Comparison of ENCODE assay signal across 14 cellular contexts in genomic region chr6:106749611-106750010, GRCh38.
DNase-seq lines count a peak whose midpoint lies in the region; ATAC-seq lines count a peak whose summit lies in the region.
"Had no signal": no experiment of that assay in that cellular context is flagged by ENCODE, and none has a peak within 500 bp of the region (broad histone marks: within the 10 kb centered on the region; RNA-seq: fewer than 3 reads in every experiment).

No MANE protein-coding gene starts in this region.

- DNase-seq in NCI-H510A treated with DMSO at 0.1 percent for 48 hours (lab: John Stamatoyannopoulos, UW) (peak; percentile 44), NCI-H510A (lab: John Stamatoyannopoulos, UW) (no peak), NCI-H748 (lab: John Stamatoyannopoulos, UW; ENCODE audit: unreplicated experiment) (peak; percentile 77), glomerular visceral epithelial cell (ENCODE audit: extremely low spot score) (peak; percentile 21), pons (ENCODE audit: low spot score) (no peak)
- DNase-seq in activated T-helper 2 cell treated with anti-CD3 and anti-CD28 coated beads, Interferon-gamma antibody, Interleukin-2, Interleukin-4, amounts not matched to agents 10 μg/mL and 5 μg/mL and 100 μg/mL, durations not matched to agents 14 hours and 24 hours and 36 hours (ENCODE audit: low spot score), result no peak
- DNase-seq: CD8-positive, alpha-beta memory T cell; left lung; RPMI8226; stimulated activated CD4-positive, alpha-beta T cell treated with anti-CD3 and anti-CD28 coated beads, Interleukin-15, amount 100 ng/mL, for 24 hours had no signal

- no peak overlapping the region for H3K27ac Mint-ChIP-seq in activated T-helper 2 cell treated with anti-CD3 and anti-CD28 coated beads, Interferon-gamma antibody, Interleukin-2, Interleukin-4, amounts not matched to agents 10 μg/mL and 5 μg/mL and 100 μg/mL, durations not matched to agents 14 hours and 24 hours and 36 hours
- H3K27ac Mint-ChIP-seq: CD8-positive, alpha-beta memory T cell; T-helper 1 cell treated with Interleukin-12 subunit alpha and Interleukin-12 subunit beta and Interleukin-4 antibody, amounts not matched to agents 30 μg/mL and 1 μg/mL, for 36 hours had no signal

- no peaks in the 10 kb centered on the region for H3K4me1 Mint-ChIP-seq in activated T-helper 2 cell treated with anti-CD3 and anti-CD28 coated beads, Interferon-gamma antibody, Interleukin-2, Interleukin-4, amounts not matched to agents 10 μg/mL and 5 μg/mL and 100 μg/mL, durations not matched to agents 14 hours and 24 hours and 36 hours (ENCODE audit: low read depth)
- H3K4me1 Mint-ChIP-seq: CD8-positive, alpha-beta memory T cell had no signal

- intact Hi-C loops in activated T-helper 2 cell treated with anti-CD3 and anti-CD28 coated beads, Interferon-gamma antibody, Interleukin-2, Interleukin-4, amounts not matched to agents 10 μg/mL and 5 μg/mL and 100 μg/mL, durations not matched to agents 14 hours and 24 hours and 36 hours (cut with micrococcal nuclease), result no loop called here

- no peak overlapping the region for H3K4me3 Mint-ChIP-seq in activated T-helper 2 cell treated with anti-CD3 and anti-CD28 coated beads, Interferon-gamma antibody, Interleukin-2, Interleukin-4, amounts not matched to agents 10 μg/mL and 5 μg/mL and 100 μg/mL, durations not matched to agents 14 hours and 24 hours and 36 hours (ENCODE audit: low read depth)
- H3K4me3 Mint-ChIP-seq: CD8-positive, alpha-beta memory T cell; T-helper 1 cell treated with Interleukin-12 subunit alpha and Interleukin-12 subunit beta and Interleukin-4 antibody, amounts not matched to agents 30 μg/mL and 1 μg/mL, for 36 hours had no signal

- peaks cover 27% of the 10 kb centered on the region for H3K27me3 Mint-ChIP-seq in activated T-helper 2 cell treated with anti-CD3 and anti-CD28 coated beads, Interferon-gamma antibody, Interleukin-2, Interleukin-4, amounts not matched to agents 10 μg/mL and 5 μg/mL and 100 μg/mL, durations not matched to agents 14 hours and 24 hours and 36 hours (ENCODE audit: low read depth)

- ATAC-seq in HG03097 (IDR thresholded peaks at IDR 0.05; ENCODE audit: low FRiP score, unreplicated experiment), result no peak
- no peak for ATAC-seq in GM19463 (IDR thresholded peaks at IDR 0.05; ENCODE audit: unreplicated experiment)
- ATAC-seq: activated CD4-positive, CD25-positive, alpha-beta regulatory T cell treated with anti-CD3 and anti-CD28 coated beads, Interleukin-2, amount 50 U/mL, for 24 hours; left lung had no signal

- H3K36me3 Mint-ChIP-seq in activated T-helper 2 cell treated with anti-CD3 and anti-CD28 coated beads, Interferon-gamma antibody, Interleukin-2, Interleukin-4, amounts not matched to agents 10 μg/mL and 5 μg/mL and 100 μg/mL, durations not matched to agents 14 hours and 24 hours and 36 hours (ENCODE audit: low read depth), result no peaks in the 10 kb centered on the region

- H3K9me3 Mint-ChIP-seq in activated T-helper 2 cell treated with anti-CD3 and anti-CD28 coated beads, Interferon-gamma antibody, Interleukin-2, Interleukin-4, amounts not matched to agents 10 μg/mL and 5 μg/mL and 100 μg/mL, durations not matched to agents 14 hours and 24 hours and 36 hours, result no peaks in the 10 kb centered on the region
- H3K9me3 Mint-ChIP-seq: T-helper 1 cell treated with Interleukin-12 subunit alpha and Interleukin-12 subunit beta and Interleukin-4 antibody, amounts not matched to agents 30 μg/mL and 1 μg/mL, for 36 hours had no signal

Comparison
In these comparisons a context has a peak if more than half of its experiments do, and no peak if none do; other contexts are left out.
1. DNase-seq: peak in NCI-H510A treated with DMSO at 0.1 percent for 48 hours (single experiment), NCI-H748 (single experiment) and glomerular visceral epithelial cell (single experiment); none in NCI-H510A (single experiment), activated T-helper 2 cell treated with anti-CD3 and anti-CD28 coated beads, Interferon-gamma antibody, Interleukin-2, Interleukin-4, amounts not matched to agents 10 μg/mL and 5 μg/mL and 100 μg/mL, durations not matched to agents 14 hours and 24 hours and 36 hours (single experiment) and pons (single experiment).